Comparison of ENCODE assay signal across 30 cellular contexts in the genomic region with DNA sequence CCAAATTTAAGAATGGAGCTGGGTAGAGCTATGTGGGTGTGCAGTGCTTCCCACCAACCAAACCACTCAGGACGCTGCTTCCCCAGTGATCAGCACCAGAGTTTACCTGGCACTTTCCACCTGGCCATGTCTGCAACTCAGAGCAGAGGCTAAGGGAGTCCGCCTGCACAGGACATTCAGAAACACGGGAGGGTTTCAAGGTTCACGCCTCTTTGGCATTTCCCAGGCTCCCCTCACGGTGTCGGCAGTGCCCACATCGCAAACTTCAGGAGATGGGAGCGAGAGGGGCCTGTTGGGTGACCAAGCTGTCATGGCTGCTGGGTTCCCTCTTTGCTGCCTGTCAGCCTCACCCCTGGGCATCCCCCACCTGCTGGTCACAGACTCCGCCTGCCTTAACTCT.
"Had no signal": no experiment of that assay in that cellular context is flagged by ENCODE, and none has a peak within 500 bp of the region (broad histone marks: within the 10 kb centered on the region; RNA-seq: fewer than 3 reads in every experiment).

No MANE protein-coding gene starts in this region.

- H3K27me3 ChIP-seq: neural progenitor cell, ovary, right lobe of liver, sigmoid colon, stomach, thyroid gland, tibial nerve, upper lobe of right lung, uterus had no signal

- H3K36me3 ChIP-seq: neural progenitor cell, neutrophil, ovary, right lobe of liver, sigmoid colon, stomach, thoracic aorta, thyroid gland, tibial nerve, upper lobe of right lung, uterus had no signal

- H3K36me3 Mint-ChIP-seq: naive B cell; natural killer cell treated with Interleukin-12 subunit alpha and Interleukin-12 subunit beta and Interleukin-15 and Interleukin-18, amount 100 ng/mL, for 72 hours; neural progenitor cell; stimulated activated effector memory CD8-positive, alpha-beta T cell treated with anti-CD3 and anti-CD28 coated beads, Interleukin-12 subunit alpha, Interleukin-12 subunit beta, amount 100 ng/mL, for 72 hours; stimulated activated naive B cell treated with anti-CD40 and anti-IgM and Interleukin-4, amounts not matched to agents 10 μg/mL and 1 μg/mL and 100 μg/mL, for 72 hours had no signal

- H2AFZ ChIP-seq: neural progenitor cell, parathyroid adenoma had no signal

- H3K4me1 Mint-ChIP-seq: naive B cell; naive thymus-derived CD8-positive, alpha-beta T cell; neural progenitor cell; stimulated activated effector memory CD8-positive, alpha-beta T cell treated with anti-CD3 and anti-CD28 coated beads, Interleukin-12 subunit alpha, Interleukin-12 subunit beta, amount 100 ng/mL, for 72 hours; stimulated activated naive B cell treated with anti-CD40 and anti-IgM and Interleukin-4, amounts not matched to agents 10 μg/mL and 1 μg/mL and 100 μg/mL, for 72 hours had no signal

- H3K4me3 Mint-ChIP-seq: naive B cell; naive thymus-derived CD8-positive, alpha-beta T cell; natural killer cell treated with Interleukin-12 subunit alpha and Interleukin-12 subunit beta and Interleukin-15 and Interleukin-18, amount 100 ng/mL, for 72 hours; neural progenitor cell; stimulated activated effector memory CD8-positive, alpha-beta T cell treated with anti-CD3 and anti-CD28 coated beads, Interleukin-12 subunit alpha, Interleukin-12 subunit beta, amount 100 ng/mL, for 72 hours; stimulated activated naive B cell treated with anti-CD40 and anti-IgM and Interleukin-4, amounts not matched to agents 10 μg/mL and 1 μg/mL and 100 μg/mL, for 72 hours; stimulated activated naive CD8-positive, alpha-beta T cell treated with anti-CD3 and anti-CD28 coated beads, Interleukin-15, Interleukin-2, amounts not matched to agents 100 ng/mL and 50 ng/mL, for 24 hours; type B pancreatic cell had no signal

- H3K27ac Mint-ChIP-seq: naive B cell; naive thymus-derived CD8-positive, alpha-beta T cell; natural killer cell treated with Interleukin-12 subunit alpha and Interleukin-12 subunit beta and Interleukin-15 and Interleukin-18, amount 100 ng/mL, for 72 hours; neural progenitor cell; progenitor cell of endocrine pancreas; stimulated activated effector memory CD8-positive, alpha-beta T cell treated with anti-CD3 and anti-CD28 coated beads, Interleukin-12 subunit alpha, Interleukin-12 subunit beta, amount 100 ng/mL, for 72 hours; stimulated activated naive B cell treated with anti-CD40 and anti-IgM and Interleukin-4, amounts not matched to agents 10 μg/mL and 1 μg/mL and 100 μg/mL, for 72 hours; stimulated activated naive CD8-positive, alpha-beta T cell treated with anti-CD3 and anti-CD28 coated beads, Interleukin-15, Interleukin-2, amounts not matched to agents 100 ng/mL and 50 ng/mL, for 24 hours; type B pancreatic cell had no signal

- H3K27ac ChIP-seq: neural progenitor cell, neutrophil, ovary, parathyroid adenoma, psoas muscle, right lobe of liver, sigmoid colon, stomach, thoracic aorta, thyroid gland, tibial nerve, upper lobe of right lung, uterus had no signal

- H3K79me2 ChIP-seq: parathyroid adenoma had no signal

- H3K4me3 ChIP-seq: neural progenitor cell, ovary, psoas muscle, right lobe of liver, sigmoid colon, stomach, thoracic aorta, thyroid gland, tibial nerve, upper lobe of right lung, uterus had no signal

- H3K4me2 ChIP-seq: neural progenitor cell had no signal

- DNase-seq: naive B cell; naive thymus-derived CD8-positive, alpha-beta T cell; nucleus accumbens; ovary; posterior cingulate gyrus; psoas muscle; right cardiac atrium; right lobe of liver; sigmoid colon; small intestine; stimulated activated CD4-positive, alpha-beta T cell treated with anti-CD3 and anti-CD28 coated beads, Interleukin-15, amount 100 ng/mL, for 24 hours; stimulated activated CD4-positive, alpha-beta T cell treated with anti-CD3 and anti-CD28 coated beads, Interleukin-2, amount 100 ng/mL, for 24 hours; stimulated activated CD4-positive, alpha-beta T cell treated with anti-CD3 and anti-CD28 coated beads, Interleukin-2, amount 100 ng/mL, for 48 hours; stimulated activated CD4-positive, alpha-beta T cell treated with anti-CD3 and anti-CD28 coated beads, Interleukin-4, amount 100 ng/mL, for 24 hours; stimulated activated naive B cell treated with anti-CD40 and anti-IgM and Interleukin-4, amounts not matched to agents 10 μg/mL and 1 μg/mL and 100 μg/mL, for 72 hours; stimulated activated naive CD4-positive, alpha-beta T cell treated with Interleukin-2 at 50 U/mL for 16 hours; stomach; thyroid gland; upper lobe of right lung; uterus had no signal

- H3K9me3 ChIP-seq: neutrophil, ovary, right lobe of liver, sigmoid colon, thoracic aorta, thyroid gland, upper lobe of right lung, uterus had no signal

- H3K9ac ChIP-seq: neural progenitor cell, parathyroid adenoma had no signal

- H3K4me1 ChIP-seq: neural progenitor cell, parathyroid adenoma, psoas muscle, right lobe of liver, tibial nerve, upper lobe of right lung, uterus had no signal

- H3K9me3 Mint-ChIP-seq: stimulated activated effector memory CD8-positive, alpha-beta T cell treated with anti-CD3 and anti-CD28 coated beads, Interleukin-12 subunit alpha, Interleukin-12 subunit beta, amount 100 ng/mL, for 72 hours had no signal
